ENCODE assay signal across 19 cellular contexts in genomic region chr11:18225906-18226305, GRCh38. TPM values are rescaled to one million over a fixed set of nuclear protein-coding genes. Genes with fewer than 3 reads are reported as not detected.
"Had no signal": no experiment of that assay in that cellular context is flagged by ENCODE, and none has a peak within 500 bp of the region (broad histone marks: within the 10 kb centered on the region; RNA-seq: fewer than 3 reads in every experiment).

No MANE protein-coding gene starts in this region.

- FAIRE-seq: endothelial cell of umbilical vein had no signal

- H3K27ac ChIP-seq: esophagus squamous epithelium, prostate gland, skin epidermis, tibial artery had no signal

- H3K27me3 ChIP-seq: esophagus squamous epithelium, tibial artery had no signal

- ATAC-seq: activated CD4-positive, CD25-positive, alpha-beta regulatory T cell treated with anti-CD3 and anti-CD28 coated beads, Interleukin-2, amount 50 U/mL, for 24 hours; right cardiac atrium had no signal

- DNase-seq: activated CD4-positive, alpha-beta T cell treated with anti-CD3 and anti-CD28 coated beads, Interleukin-2, amount 50 U/mL, for 1 hour; activated CD8-positive, alpha-beta memory T cell treated with anti-CD3 and anti-CD28 coated beads for 24 hours; activated naive CD8-positive, alpha-beta T cell treated with anti-CD3 and anti-CD28 coated beads, Interleukin-2, amount 10 ng/mL, durations not matched to agents 7 days and 5 days; cortex of kidney; effector CD8-positive, alpha-beta T cell; esophagus squamous epithelium; right cardiac atrium; stimulated activated CD4-positive, alpha-beta T cell treated with anti-CD3 and anti-CD28 coated beads, Interleukin-4, amount 100 ng/mL, for 24 hours; stimulated activated naive CD4-positive, alpha-beta T cell; tibial artery had no signal

- H3K4me3 ChIP-seq: esophagus squamous epithelium, prostate gland, skin epidermis, tibial artery had no signal

RNA-seq across cellular contexts. Expression of gene SAA4, which starts 10.7 kb away (rescaled TPM):
- total RNA-seq: activated naive CD8-positive, alpha-beta T cell treated with anti-CD3 and anti-CD28 coated beads, Interleukin-2, amount 10 ng/mL, durations not matched to agents 7 days and 5 days; activated T-helper 1 cell treated with anti-CD3 and anti-CD28 coated beads, Interleukin-12 subunit alpha, Interleukin-12 subunit beta, Interleukin-2, Interleukin-4 antibody, amounts not matched to agents 30 ng/mL and 10 ng/mL and 1 ng/mL, durations not matched to agents 14 hours and 24 hours and 36 hours; endothelial cell of umbilical vein; fibroblast of villous mesenchyme; prostate gland; right cardiac atrium had no signal

RNA-seq across cellular contexts. Expression of gene SAA2, which starts 22.6 kb away (rescaled TPM):
- total RNA-seq: activated naive CD8-positive, alpha-beta T cell treated with anti-CD3 and anti-CD28 coated beads, Interleukin-2, amount 10 ng/mL, durations not matched to agents 7 days and 5 days; activated T-helper 1 cell treated with anti-CD3 and anti-CD28 coated beads, Interleukin-12 subunit alpha, Interleukin-12 subunit beta, Interleukin-2, Interleukin-4 antibody, amounts not matched to agents 30 ng/mL and 10 ng/mL and 1 ng/mL, durations not matched to agents 14 hours and 24 hours and 36 hours; endothelial cell of umbilical vein had no signal

RNA-seq across cellular contexts. Expression of gene SAA1, which starts 40.2 kb away (rescaled TPM):
- total RNA-seq: activated naive CD8-positive, alpha-beta T cell treated with anti-CD3 and anti-CD28 coated beads, Interleukin-2, amount 10 ng/mL, durations not matched to agents 7 days and 5 days; activated T-helper 1 cell treated with anti-CD3 and anti-CD28 coated beads, Interleukin-12 subunit alpha, Interleukin-12 subunit beta, Interleukin-2, Interleukin-4 antibody, amounts not matched to agents 30 ng/mL and 10 ng/mL and 1 ng/mL, durations not matched to agents 14 hours and 24 hours and 36 hours; endothelial cell of umbilical vein had no signal

RNA-seq across cellular contexts. Expression of gene MRGPRX4, which starts 53.3 kb away (rescaled TPM):
- total RNA-seq: activated naive CD8-positive, alpha-beta T cell treated with anti-CD3 and anti-CD28 coated beads, Interleukin-2, amount 10 ng/mL, durations not matched to agents 7 days and 5 days; activated T-helper 1 cell treated with anti-CD3 and anti-CD28 coated beads, Interleukin-12 subunit alpha, Interleukin-12 subunit beta, Interleukin-2, Interleukin-4 antibody, amounts not matched to agents 30 ng/mL and 10 ng/mL and 1 ng/mL, durations not matched to agents 14 hours and 24 hours and 36 hours; endothelial cell of umbilical vein; esophagus squamous epithelium; fibroblast of villous mesenchyme; lower leg skin; omental fat pad; prostate gland; right cardiac atrium; subcutaneous adipose tissue had no signal
